In the genomic region with DNA sequence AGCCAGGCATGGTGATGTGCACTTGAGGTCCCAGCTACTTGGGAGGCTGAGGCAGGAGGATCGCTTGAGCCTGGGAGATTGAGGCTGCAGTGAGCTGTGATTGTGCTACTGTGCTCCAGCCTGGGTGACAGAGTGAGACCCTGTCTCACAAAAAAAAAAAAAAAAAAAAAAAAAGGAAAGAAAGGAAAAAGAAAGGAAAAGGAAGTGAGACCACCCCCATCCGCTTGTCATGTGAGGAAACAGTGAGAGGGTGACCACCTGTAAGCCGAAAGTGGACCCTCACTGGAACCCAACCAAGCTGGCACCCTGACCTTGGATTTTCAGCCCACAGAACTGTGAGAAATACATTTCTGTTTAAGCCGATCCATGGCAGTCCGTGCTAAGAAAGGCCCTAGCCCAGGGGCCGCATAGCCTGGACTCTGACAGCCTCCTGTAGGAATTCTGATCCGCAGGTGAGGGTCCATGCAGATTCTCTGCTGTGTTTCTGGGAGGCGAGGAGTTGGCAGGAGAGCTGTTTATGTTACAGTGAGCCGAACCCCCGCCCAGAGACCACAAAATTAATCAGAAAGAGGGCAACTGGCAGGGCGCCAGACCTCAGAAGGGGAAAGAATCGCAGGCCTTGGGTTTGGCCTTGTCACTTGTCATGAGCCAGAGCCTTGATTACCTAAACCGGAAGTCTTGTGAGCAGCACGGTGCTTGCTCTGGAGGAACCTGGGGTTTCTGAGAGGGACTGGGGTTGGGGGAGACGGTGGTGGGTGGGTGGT, we compare ENCODE assay signal across 8 cellular contexts. TPM values are rescaled to one million over a fixed set of nuclear protein-coding genes. Genes with fewer than 3 reads are reported as not detected.
DNase-seq lines count a peak whose midpoint lies in the region; ATAC-seq and TF ChIP-seq lines count a peak whose summit lies in the region.

No MANE protein-coding gene starts in this region.

- DNase-seq in AG10803 (ENCODE audit: low read depth) = peak; percentile 82
- DNase-seq in SJSA1 (ENCODE audit: low read depth in 1 of 2, low spot score in 2 of 2) = peak; percentile 93 to 95
- peak; percentile 62 to 83 (median 72) for DNase-seq in activated naive CD4-positive, alpha-beta T cell (lab: John Stamatoyannopoulos, UW)
- peak; percentile 96 for DNase-seq in glomerular visceral epithelial cell (ENCODE audit: extremely low spot score)
- peak; percentile 47 to 80 for DNase-seq in tibial nerve (ENCODE audit: low spot score in 2 of 2)

- TF ChIP-seq EP300 in Ishikawa (IDR thresholded peaks at IDR 0.05; ENCODE audit: borderline replicate concordance) = peak; percentile 32; the same call in 1 of the 2 replicates
- peak; percentile 74 to 77 for TF ChIP-seq EP300 in tibial nerve (IDR thresholded peaks at IDR 0.05)

- peaks cover 58% of the 10 kb centered on the region for H3K36me3 ChIP-seq in SJSA1
- no peaks in the 10 kb centered on the region for H3K36me3 ChIP-seq in parathyroid adenoma (ENCODE audit: control insufficient read depth, insufficient read depth, low read length)
- H3K36me3 ChIP-seq in tibial nerve = peaks cover 0 to 53% (median 0%) of the 10 kb centered on the region in 3 donors

- H3K4me2 ChIP-seq in parathyroid adenoma (ENCODE audit: low read length) = peak overlapping the region; percentile 79

- peak overlapping the region; percentile 85 for H3K4me3 ChIP-seq in AG10803 (ENCODE audit: low read length)
- peak overlapping the region; percentile 82 for H3K4me3 ChIP-seq in SJSA1
- H3K4me3 ChIP-seq in parathyroid adenoma (ENCODE audit: low read depth, low read length) = peak overlapping the region; percentile 87
- H3K4me3 ChIP-seq in tibial nerve = peak overlapping the region; percentile 67 to 100 (median 88)

- ATAC-seq in GM19455 (IDR thresholded peaks at IDR 0.05; ENCODE audit: unreplicated experiment) = peak; percentile 37

- no peaks in the 10 kb centered on the region for H3K9me3 ChIP-seq in SJSA1 (replicated peaks)
- no peaks in the 10 kb centered on the region for H3K9me3 ChIP-seq in parathyroid adenoma (ENCODE audit: control insufficient read depth, low read length)
- H3K9me3 ChIP-seq in tibial nerve = no peaks in the 10 kb centered on the region

- TF ChIP-seq POLR2A in tibial nerve (IDR thresholded peaks at IDR 0.05) = peak in 1 of 2 donors; percentile 21

- H3K27me3 ChIP-seq in SJSA1 (replicated peaks) (no peaks in the 10 kb centered on the region), parathyroid adenoma (ENCODE audit: control insufficient read depth, insufficient read depth, low read length) (no peaks in the 10 kb centered on the region), tibial nerve (no peaks in the 10 kb centered on the region)

- H2AFZ ChIP-seq in parathyroid adenoma = peak overlapping the region; percentile 97

- H3K4me1 ChIP-seq in SJSA1 (replicated peaks) (peaks cover 19% of the 10 kb centered on the region), parathyroid adenoma (peaks cover 12% of the 10 kb centered on the region), tibial nerve (peaks cover 0 to 35% (median 9%) of the 10 kb centered on the region in 4 donors)

- H3K27ac ChIP-seq in SJSA1 = peak overlapping the region; percentile 51
- H3K27ac ChIP-seq in parathyroid adenoma = peak overlapping the region; percentile 67
- H3K27ac ChIP-seq in tibial nerve = peak overlapping the region; percentile 69 to 96 (median 84)

- H3K79me2 ChIP-seq in parathyroid adenoma = peaks cover 8% of the 10 kb centered on the region

- 27 to 33% methylated on average over 15 of the region's 15 CpGs for WGBS in tibial nerve, 2 donors

- TF ChIP-seq CTCF in AG10803 (conservative IDR thresholded peaks at IDR 0.05; ENCODE audit: low read length) (no peak), parathyroid adenoma (IDR thresholded peaks at IDR 0.05) (no peak), tibial nerve (IDR thresholded peaks at IDR 0.05) (no peak)

- no peak for TF ChIP-seq RAD21 in Ishikawa (IDR thresholded peaks at IDR 0.05; ENCODE audit: low read depth)

- H3K9ac ChIP-seq in parathyroid adenoma = peak overlapping the region; percentile 89

TF ChIP-seq in Ishikawa, 13 proteins besides CTCF, POLR2A, EP300 and RAD21:
- TF ChIP-seq TAF1 (IDR thresholded peaks at IDR 0.05; ENCODE audit: low read depth) = no peak
- 0 out of 2 replicates have a peak, but pooled peaks have one; percentile 44 for TF ChIP-seq TCF12 (IDR thresholded peaks at IDR 0.05; ENCODE audit: low read depth)
- TF ChIP-seq NFIC (IDR thresholded peaks at IDR 0.05) = peak; percentile 89
- no peak for TF ChIP-seq CREB1 (IDR thresholded peaks at IDR 0.05; ENCODE audit: low read depth)
- no peak for TF ChIP-seq CEBPB (IDR thresholded peaks at IDR 0.05)
- TF ChIP-seq EGR1 (IDR thresholded peaks at IDR 0.05) = no peak
- TF ChIP-seq MAX (IDR thresholded peaks at IDR 0.05) = no peak
- no peak for TF ChIP-seq REST (IDR thresholded peaks at IDR 0.05; ENCODE audit: low read depth)
- no peak for TF ChIP-seq USF1 (IDR thresholded peaks at IDR 0.05)
- TF ChIP-seq YY1 (IDR thresholded peaks at IDR 0.05; ENCODE audit: low read depth) = no peak
- TF ChIP-seq TEAD4 (IDR thresholded peaks at IDR 0.05) = no peak

RNA-seq across cellular contexts. Expression of gene SGSH, which starts 0.9 kb away (rescaled TPM):
- total RNA-seq in SJSA1 (2014; rRNA removed; shearing (Covaris generic)) = 18.6 and 26.5 TPM in 2 replicates
- total RNA-seq in tibial nerve = 10 to 100 TPM; 26.1 to 50.5 (median 34.6) TPM

RNA-seq across cellular contexts. Expression of gene SLC26A11, which starts 1.0 kb away (rescaled TPM):
- 12.3 and 14.3 TPM in 2 replicates for total RNA-seq in SJSA1 (2014; rRNA removed; shearing (Covaris generic))
- total RNA-seq in tibial nerve = 10 to 100 TPM; 14.4 to 44.7 (median 21.5) TPM

RNA-seq across cellular contexts. Expression of gene RNF213, which starts 41.5 kb away (rescaled TPM):
- 43.0 and 49.8 TPM in 2 replicates for total RNA-seq in SJSA1 (2014; rRNA removed; shearing (Covaris generic))
- 100 to 1,000 TPM; 107 to 148 (median 119) TPM for total RNA-seq in tibial nerve

RNA-seq across cellular contexts. Expression of gene CARD14, which starts 49.4 kb away (rescaled TPM):
- not detected in 2 replicates for total RNA-seq in SJSA1 (2014; rRNA removed; shearing (Covaris generic))
- 1 to 10 TPM in 3 of 4 donors, under 1 TPM in 1; 0.22 to 4.4 (median 1.3) TPM for total RNA-seq in tibial nerve

Comparison
In these comparisons a context has a peak if more than half of its experiments do, and no peak if none do; other contexts are left out.
1. Peak in every context shown above with its lines: DNase-seq, ATAC-seq, H3K4me3 ChIP-seq and H3K27ac ChIP-seq.